In the genomic region with DNA sequence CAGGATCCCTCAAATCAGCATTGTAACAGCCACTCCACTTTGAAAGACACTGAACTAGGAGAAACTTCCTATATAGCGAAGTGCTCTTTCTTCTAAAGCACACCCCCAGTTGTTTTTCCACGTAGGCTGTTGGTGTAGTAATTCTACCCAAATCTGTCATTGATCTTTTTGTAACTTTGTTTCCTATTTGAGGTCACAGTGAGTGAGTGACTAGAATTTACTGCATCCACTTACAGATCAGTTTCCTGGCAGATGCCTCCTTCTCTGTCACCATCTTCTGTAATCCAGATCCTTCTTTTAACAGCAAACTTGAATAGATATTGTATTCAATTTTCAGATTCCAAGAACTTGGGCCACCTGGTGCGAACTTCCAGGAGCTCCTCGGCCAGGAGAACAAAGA, we compare ENCODE assay signal across 16 cellular contexts. TPM values are rescaled to one million over a fixed set of nuclear protein-coding genes. Genes with fewer than 3 reads are reported as not detected.
DNase-seq lines count a peak whose midpoint lies in the region; ATAC-seq and TF ChIP-seq lines count a peak whose summit lies in the region.
"Had no signal": no experiment of that assay in that cellular context is flagged by ENCODE, and none has a peak within 500 bp of the region (broad histone marks: within the 10 kb centered on the region; RNA-seq: fewer than 3 reads in every experiment).

No MANE protein-coding gene starts in this region.

- H3K9me3 Mint-ChIP-seq in activated CD8-positive, alpha-beta memory T cell treated with anti-CD3 and anti-CD28 coated beads, Interleukin-2, amount 10 ng/mL, durations not matched to agents 7 days and 5 days (ENCODE audit: low read depth): no peaks in the 10 kb centered on the region
- no peaks in the 10 kb centered on the region for H3K9me3 Mint-ChIP-seq in activated naive CD8-positive, alpha-beta T cell treated with anti-CD3 and anti-CD28 coated beads, Interleukin-2, amount 50 U/mL, for 24 hours
- H3K9me3 Mint-ChIP-seq in activated naive CD8-positive, alpha-beta T cell treated with anti-CD3 and anti-CD28 coated beads for 36 hours: no peaks in the 10 kb centered on the region
- no peaks in the 10 kb centered on the region for H3K9me3 Mint-ChIP-seq in nephron progenitor cell
- H3K9me3 Mint-ChIP-seq: CD4-positive, CD25-positive, alpha-beta regulatory T cell; HFFc6 had no signal

- DNase-seq in activated CD8-positive, alpha-beta memory T cell treated with anti-CD3 and anti-CD28 coated beads, Interleukin-2, amount 10 ng/mL, durations not matched to agents 7 days and 5 days: no peak
- no peak for DNase-seq in activated CD8-positive, alpha-beta memory T cell treated with anti-CD3 and anti-CD28 coated beads, Interleukin-2, amount 50 U/mL, for 4 hours
- no peak for DNase-seq in activated naive CD8-positive, alpha-beta T cell treated with anti-CD3 and anti-CD28 coated beads, Interleukin-2, amount 50 U/mL, for 24 hours
- no peak for DNase-seq in activated naive CD8-positive, alpha-beta T cell treated with anti-CD3 and anti-CD28 coated beads for 36 hours
- DNase-seq in nephron progenitor cell (no peak), retina (no peak), NCI-H510A treated with DMSO at 0.1 percent for 48 hours (lab: John Stamatoyannopoulos, UW) (no peak)
- no peak for DNase-seq in stimulated activated naive CD4-positive, alpha-beta T cell treated with Interleukin-2 at 50 U/mL for 16 hours (lab: John Stamatoyannopoulos, UW)
- DNase-seq: ACHN; CD4-positive, CD25-positive, alpha-beta regulatory T cell; DMS53; GF-D8; HCEC 1CT; HFFc6 had no signal

- H3K36me3 Mint-ChIP-seq in activated CD8-positive, alpha-beta memory T cell treated with anti-CD3 and anti-CD28 coated beads, Interleukin-2, amount 10 ng/mL, durations not matched to agents 7 days and 5 days: no peaks in the 10 kb centered on the region
- H3K36me3 Mint-ChIP-seq in activated naive CD8-positive, alpha-beta T cell treated with anti-CD3 and anti-CD28 coated beads, Interleukin-2, amount 50 U/mL, for 24 hours (ENCODE audit: low read depth): no peaks in the 10 kb centered on the region
- H3K36me3 Mint-ChIP-seq in activated naive CD8-positive, alpha-beta T cell treated with anti-CD3 and anti-CD28 coated beads for 36 hours: no peaks in the 10 kb centered on the region
- no peaks in the 10 kb centered on the region for H3K36me3 Mint-ChIP-seq in nephron progenitor cell (ENCODE audit: low read depth)
- H3K36me3 Mint-ChIP-seq: CD4-positive, CD25-positive, alpha-beta regulatory T cell had no signal

- H3K27ac Mint-ChIP-seq in activated CD8-positive, alpha-beta memory T cell treated with anti-CD3 and anti-CD28 coated beads, Interleukin-2, amount 10 ng/mL, durations not matched to agents 7 days and 5 days: no peak overlapping the region
- H3K27ac Mint-ChIP-seq in activated naive CD8-positive, alpha-beta T cell treated with anti-CD3 and anti-CD28 coated beads, Interleukin-2, amount 50 U/mL, for 24 hours: no peak overlapping the region
- no peak overlapping the region for H3K27ac Mint-ChIP-seq in activated naive CD8-positive, alpha-beta T cell treated with anti-CD3 and anti-CD28 coated beads for 36 hours
- peak overlapping the region; percentile 91 for H3K27ac Mint-ChIP-seq in nephron progenitor cell
- H3K27ac Mint-ChIP-seq: CD4-positive, CD25-positive, alpha-beta regulatory T cell; HFFc6 had no signal

- peaks cover 31% of the 10 kb centered on the region for H3K27me3 Mint-ChIP-seq in activated CD8-positive, alpha-beta memory T cell treated with anti-CD3 and anti-CD28 coated beads, Interleukin-2, amount 10 ng/mL, durations not matched to agents 7 days and 5 days
- H3K27me3 Mint-ChIP-seq in activated naive CD8-positive, alpha-beta T cell treated with anti-CD3 and anti-CD28 coated beads, Interleukin-2, amount 50 U/mL, for 24 hours: peaks cover 13% of the 10 kb centered on the region
- peaks cover 24% of the 10 kb centered on the region for H3K27me3 Mint-ChIP-seq in activated naive CD8-positive, alpha-beta T cell treated with anti-CD3 and anti-CD28 coated beads for 36 hours
- no peaks in the 10 kb centered on the region for H3K27me3 Mint-ChIP-seq in nephron progenitor cell (ENCODE audit: low read depth, poor library complexity)

- CTCF ChIA-PET in activated CD8-positive, alpha-beta memory T cell treated with anti-CD3 and anti-CD28 coated beads, Interleukin-2, amount 10 ng/mL, durations not matched to agents 7 days and 5 days (lab: Charles Lee): interaction anchor here (1.2 to 1.3 kb wide), 2 partner anchors 12 to 32 kb away, joined by 4 to 8 read pairs; no protein-coding TSS in a partner anchor

- H3K4me3 Mint-ChIP-seq in activated CD8-positive, alpha-beta memory T cell treated with anti-CD3 and anti-CD28 coated beads, Interleukin-2, amount 10 ng/mL, durations not matched to agents 7 days and 5 days: no peak overlapping the region
- H3K4me3 Mint-ChIP-seq in activated naive CD8-positive, alpha-beta T cell treated with anti-CD3 and anti-CD28 coated beads, Interleukin-2, amount 50 U/mL, for 24 hours: no peak overlapping the region
- H3K4me3 Mint-ChIP-seq in activated naive CD8-positive, alpha-beta T cell treated with anti-CD3 and anti-CD28 coated beads for 36 hours: no peak overlapping the region
- H3K4me3 Mint-ChIP-seq in nephron progenitor cell: no peak overlapping the region
- H3K4me3 Mint-ChIP-seq: CD4-positive, CD25-positive, alpha-beta regulatory T cell; HFFc6 had no signal

- no peak for TF ChIP-seq CTCF in nephron progenitor cell (IDR thresholded peaks at IDR 0.05)

- peak; percentile 57 for ATAC-seq in activated CD8-positive, alpha-beta memory T cell treated with anti-CD3 and anti-CD28 coated beads, Interleukin-2, amount 10 ng/mL, durations not matched to agents 7 days and 5 days
- peak; percentile 69 for ATAC-seq in activated naive CD8-positive, alpha-beta T cell treated with anti-CD3 and anti-CD28 coated beads, Interleukin-2, amount 50 U/mL, for 24 hours

- H3K4me1 Mint-ChIP-seq in activated CD8-positive, alpha-beta memory T cell treated with anti-CD3 and anti-CD28 coated beads, Interleukin-2, amount 10 ng/mL, durations not matched to agents 7 days and 5 days: peaks cover 6% of the 10 kb centered on the region
- H3K4me1 Mint-ChIP-seq in activated naive CD8-positive, alpha-beta T cell treated with anti-CD3 and anti-CD28 coated beads, Interleukin-2, amount 50 U/mL, for 24 hours: peaks cover 18% of the 10 kb centered on the region
- peaks cover 12% of the 10 kb centered on the region for H3K4me1 Mint-ChIP-seq in activated naive CD8-positive, alpha-beta T cell treated with anti-CD3 and anti-CD28 coated beads for 36 hours
- no peaks in the 10 kb centered on the region for H3K4me1 Mint-ChIP-seq in nephron progenitor cell
- H3K4me1 Mint-ChIP-seq: CD4-positive, CD25-positive, alpha-beta regulatory T cell had no signal

RNA-seq across cellular contexts. Expression of gene ZAR1L, which starts 15.3 kb away (rescaled TPM):
- not detected for total RNA-seq in activated CD8-positive, alpha-beta memory T cell treated with anti-CD3 and anti-CD28 coated beads, Interleukin-2, amount 10 ng/mL, durations not matched to agents 7 days and 5 days
- total RNA-seq in activated naive CD8-positive, alpha-beta T cell treated with anti-CD3 and anti-CD28 coated beads for 36 hours: under 1 TPM; 0.20 to 0.21 TPM
- total RNA-seq: A172; CD4-positive, CD25-positive, alpha-beta regulatory T cell; H4; HFFc6 had no signal

RNA-seq across cellular contexts. Expression of gene BRCA2, which starts 15.4 kb away (rescaled TPM):
- 10 to 100 TPM; 25.1 to 37.8 TPM for total RNA-seq in activated CD8-positive, alpha-beta memory T cell treated with anti-CD3 and anti-CD28 coated beads, Interleukin-2, amount 10 ng/mL, durations not matched to agents 7 days and 5 days
- 10 to 100 TPM; 27.9 to 29.9 TPM for total RNA-seq in activated naive CD8-positive, alpha-beta T cell treated with anti-CD3 and anti-CD28 coated beads for 36 hours
